1 cellular context compared by ENCODE assay signal in the genomic region with DNA sequence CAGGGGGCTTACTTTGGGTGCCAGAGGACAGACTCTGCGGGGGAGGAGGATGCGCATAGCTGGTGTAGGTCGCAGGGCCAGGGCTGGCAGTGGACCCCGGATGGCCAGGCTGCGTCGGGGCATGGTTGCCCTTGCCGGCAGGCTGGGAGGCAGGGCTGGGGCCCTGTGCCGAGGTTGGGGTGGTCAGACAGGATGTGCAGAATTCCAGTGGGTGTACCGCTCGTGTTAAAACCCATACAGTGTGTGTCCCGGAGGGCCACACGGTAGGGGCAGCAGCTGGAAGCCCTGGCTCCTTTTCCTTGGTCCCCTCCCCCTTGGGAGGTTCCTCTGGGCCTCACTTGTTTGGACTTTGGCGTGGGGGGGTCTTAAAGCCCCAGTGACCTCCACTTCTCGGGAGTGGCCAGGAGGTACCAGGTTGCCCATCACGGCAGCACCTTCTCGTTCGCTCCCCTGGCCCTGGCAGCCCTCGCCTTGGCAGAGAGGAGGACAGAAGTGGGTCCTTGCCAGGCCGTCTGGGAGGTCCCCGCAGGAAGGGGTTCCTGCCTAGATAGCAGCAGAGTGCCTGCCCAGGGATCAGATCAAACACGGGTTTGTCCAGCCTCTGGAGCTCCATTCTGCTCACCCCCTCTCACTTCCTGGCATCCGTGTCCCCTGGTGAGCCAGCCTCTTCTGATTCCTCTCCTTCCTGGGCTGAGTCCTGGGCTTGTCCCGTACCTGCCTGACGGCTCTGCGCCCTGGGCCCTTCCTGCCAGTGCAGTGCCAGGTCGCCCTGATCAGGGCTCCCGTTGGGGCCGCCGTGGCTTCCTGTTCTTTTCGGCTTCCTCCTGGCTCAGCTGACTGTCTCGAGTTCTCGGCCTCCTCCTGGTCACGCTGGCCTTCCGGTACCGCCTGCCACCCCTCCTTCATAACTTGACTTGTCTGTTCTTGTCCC.
TF ChIP-seq lines count a peak whose summit lies in the region.

No MANE protein-coding gene starts in this region.

TF ChIP-seq in HepG2, 621 proteins besides CTCF, POLR2A, EP300 and RAD21 (continued from another document and continues in another):
- TF ChIP-seq, protein P1, sequence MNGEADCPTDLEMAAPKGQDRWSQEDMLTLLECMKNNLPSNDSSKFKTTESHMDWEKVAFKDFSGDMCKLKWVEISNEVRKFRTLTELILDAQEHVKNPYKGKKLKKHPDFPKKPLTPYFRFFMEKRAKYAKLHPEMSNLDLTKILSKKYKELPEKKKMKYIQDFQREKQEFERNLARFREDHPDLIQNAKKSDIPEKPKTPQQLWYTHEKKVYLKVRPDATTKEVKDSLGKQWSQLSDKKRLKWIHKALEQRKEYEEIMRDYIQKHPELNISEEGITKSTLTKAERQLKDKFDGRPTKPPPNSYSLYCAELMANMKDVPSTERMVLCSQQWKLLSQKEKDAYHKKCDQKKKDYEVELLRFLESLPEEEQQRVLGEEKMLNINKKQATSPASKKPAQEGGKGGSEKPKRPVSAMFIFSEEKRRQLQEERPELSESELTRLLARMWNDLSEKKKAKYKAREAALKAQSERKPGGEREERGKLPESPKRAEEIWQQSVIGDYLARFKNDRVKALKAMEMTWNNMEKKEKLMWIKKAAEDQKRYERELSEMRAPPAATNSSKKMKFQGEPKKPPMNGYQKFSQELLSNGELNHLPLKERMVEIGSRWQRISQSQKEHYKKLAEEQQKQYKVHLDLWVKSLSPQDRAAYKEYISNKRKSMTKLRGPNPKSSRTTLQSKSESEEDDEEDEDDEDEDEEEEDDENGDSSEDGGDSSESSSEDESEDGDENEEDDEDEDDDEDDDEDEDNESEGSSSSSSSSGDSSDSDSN (CRISPR knock-in tag; IDR thresholded peaks at IDR 0.05), result 0 out of 2 replicates have a peak, but pooled peaks have one; percentile 28
- TF ChIP-seq, protein P2, sequence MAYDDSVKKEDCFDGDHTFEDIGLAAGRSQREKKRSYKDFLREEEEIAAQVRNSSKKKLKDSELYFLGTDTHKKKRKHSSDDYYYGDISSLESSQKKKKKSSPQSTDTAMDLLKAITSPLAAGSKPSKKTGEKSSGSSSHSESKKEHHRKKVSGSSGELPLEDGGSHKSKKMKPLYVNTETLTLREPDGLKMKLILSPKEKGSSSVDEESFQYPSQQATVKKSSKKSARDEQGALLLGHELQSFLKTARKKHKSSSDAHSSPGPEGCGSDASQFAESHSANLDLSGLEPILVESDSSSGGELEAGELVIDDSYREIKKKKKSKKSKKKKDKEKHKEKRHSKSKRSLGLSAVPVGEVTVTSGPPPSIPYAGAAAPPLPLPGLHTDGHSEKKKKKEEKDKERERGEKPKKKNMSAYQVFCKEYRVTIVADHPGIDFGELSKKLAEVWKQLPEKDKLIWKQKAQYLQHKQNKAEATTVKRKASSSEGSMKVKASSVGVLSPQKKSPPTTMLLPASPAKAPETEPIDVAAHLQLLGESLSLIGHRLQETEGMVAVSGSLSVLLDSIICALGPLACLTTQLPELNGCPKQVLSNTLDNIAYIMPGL (CRISPR knock-in tag; IDR thresholded peaks at IDR 0.05; ENCODE audit: borderline replicate concordance in 1 of 2, low read depth in 1 of 2), result 0 out of 4 replicates have a peak, but pooled peaks of 1 of the 2 experiments have one; percentile 35
- TF ChIP-seq, protein P3, sequence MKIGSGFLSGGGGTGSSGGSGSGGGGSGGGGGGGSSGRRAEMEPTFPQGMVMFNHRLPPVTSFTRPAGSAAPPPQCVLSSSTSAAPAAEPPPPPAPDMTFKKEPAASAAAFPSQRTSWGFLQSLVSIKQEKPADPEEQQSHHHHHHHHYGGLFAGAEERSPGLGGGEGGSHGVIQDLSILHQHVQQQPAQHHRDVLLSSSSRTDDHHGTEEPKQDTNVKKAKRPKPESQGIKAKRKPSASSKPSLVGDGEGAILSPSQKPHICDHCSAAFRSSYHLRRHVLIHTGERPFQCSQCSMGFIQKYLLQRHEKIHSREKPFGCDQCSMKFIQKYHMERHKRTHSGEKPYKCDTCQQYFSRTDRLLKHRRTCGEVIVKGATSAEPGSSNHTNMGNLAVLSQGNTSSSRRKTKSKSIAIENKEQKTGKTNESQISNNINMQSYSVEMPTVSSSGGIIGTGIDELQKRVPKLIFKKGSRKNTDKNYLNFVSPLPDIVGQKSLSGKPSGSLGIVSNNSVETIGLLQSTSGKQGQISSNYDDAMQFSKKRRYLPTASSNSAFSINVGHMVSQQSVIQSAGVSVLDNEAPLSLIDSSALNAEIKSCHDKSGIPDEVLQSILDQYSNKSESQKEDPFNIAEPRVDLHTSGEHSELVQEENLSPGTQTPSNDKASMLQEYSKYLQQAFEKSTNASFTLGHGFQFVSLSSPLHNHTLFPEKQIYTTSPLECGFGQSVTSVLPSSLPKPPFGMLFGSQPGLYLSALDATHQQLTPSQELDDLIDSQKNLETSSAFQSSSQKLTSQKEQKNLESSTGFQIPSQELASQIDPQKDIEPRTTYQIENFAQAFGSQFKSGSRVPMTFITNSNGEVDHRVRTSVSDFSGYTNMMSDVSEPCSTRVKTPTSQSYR (CRISPR knock-in tag; IDR thresholded peaks at IDR 0.05; ENCODE audit: borderline replicate concordance), result peak; percentile 71; the same call in 1 of the 2 replicates
- 0 out of 2 replicates have a peak, but pooled peaks have one; percentile 22 for TF ChIP-seq ZZZ3 (CRISPR knock-in tag; IDR thresholded peaks at IDR 0.05; ENCODE audit: borderline replicate concordance)
- peak; percentile 79; the same call in 1 of the 2 replicates for TF ChIP-seq ZNF543 (CRISPR knock-in tag; IDR thresholded peaks at IDR 0.05)
- no peak for TF ChIP-seq HNRNPH1 (optimal IDR thresholded peaks at IDR 0.05; ENCODE audit: low read depth, low read length)
- TF ChIP-seq, protein P4, sequence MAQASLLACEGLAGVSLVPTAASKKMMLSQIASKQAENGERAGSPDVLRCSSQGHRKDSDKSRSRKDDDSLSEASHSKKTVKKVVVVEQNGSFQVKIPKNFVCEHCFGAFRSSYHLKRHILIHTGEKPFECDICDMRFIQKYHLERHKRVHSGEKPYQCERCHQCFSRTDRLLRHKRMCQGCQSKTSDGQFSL (CRISPR knock-in tag; IDR thresholded peaks at IDR 0.05), result peak; percentile 100
- TF ChIP-seq, protein P5, sequence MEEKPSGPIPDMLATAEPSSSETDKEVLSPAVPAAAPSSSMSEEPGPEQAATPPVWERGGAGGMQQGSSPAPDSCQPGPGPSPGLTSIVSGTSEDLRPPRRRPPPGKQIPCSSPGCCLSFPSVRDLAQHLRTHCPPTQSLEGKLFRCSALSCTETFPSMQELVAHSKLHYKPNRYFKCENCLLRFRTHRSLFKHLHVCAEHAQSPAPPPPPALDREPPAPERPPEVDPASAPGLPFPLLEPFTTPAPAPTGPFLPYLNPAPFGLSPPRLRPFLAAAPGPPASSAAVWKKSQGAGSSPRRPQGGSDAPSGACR (CRISPR knock-in tag; IDR thresholded peaks at IDR 0.05), result peak; percentile 86
- TF ChIP-seq XRCC5 (optimal IDR thresholded peaks at IDR 0.05; ENCODE audit: low read length), result peak; percentile 37
- TF ChIP-seq, protein P6, sequence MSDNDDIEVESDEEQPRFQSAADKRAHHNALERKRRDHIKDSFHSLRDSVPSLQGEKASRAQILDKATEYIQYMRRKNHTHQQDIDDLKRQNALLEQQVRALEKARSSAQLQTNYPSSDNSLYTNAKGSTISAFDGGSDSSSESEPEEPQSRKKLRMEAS (IDR thresholded peaks at IDR 0.05), result peak; percentile 14; the same call in 1 of the 2 replicates
- TF ChIP-seq, protein P7, sequence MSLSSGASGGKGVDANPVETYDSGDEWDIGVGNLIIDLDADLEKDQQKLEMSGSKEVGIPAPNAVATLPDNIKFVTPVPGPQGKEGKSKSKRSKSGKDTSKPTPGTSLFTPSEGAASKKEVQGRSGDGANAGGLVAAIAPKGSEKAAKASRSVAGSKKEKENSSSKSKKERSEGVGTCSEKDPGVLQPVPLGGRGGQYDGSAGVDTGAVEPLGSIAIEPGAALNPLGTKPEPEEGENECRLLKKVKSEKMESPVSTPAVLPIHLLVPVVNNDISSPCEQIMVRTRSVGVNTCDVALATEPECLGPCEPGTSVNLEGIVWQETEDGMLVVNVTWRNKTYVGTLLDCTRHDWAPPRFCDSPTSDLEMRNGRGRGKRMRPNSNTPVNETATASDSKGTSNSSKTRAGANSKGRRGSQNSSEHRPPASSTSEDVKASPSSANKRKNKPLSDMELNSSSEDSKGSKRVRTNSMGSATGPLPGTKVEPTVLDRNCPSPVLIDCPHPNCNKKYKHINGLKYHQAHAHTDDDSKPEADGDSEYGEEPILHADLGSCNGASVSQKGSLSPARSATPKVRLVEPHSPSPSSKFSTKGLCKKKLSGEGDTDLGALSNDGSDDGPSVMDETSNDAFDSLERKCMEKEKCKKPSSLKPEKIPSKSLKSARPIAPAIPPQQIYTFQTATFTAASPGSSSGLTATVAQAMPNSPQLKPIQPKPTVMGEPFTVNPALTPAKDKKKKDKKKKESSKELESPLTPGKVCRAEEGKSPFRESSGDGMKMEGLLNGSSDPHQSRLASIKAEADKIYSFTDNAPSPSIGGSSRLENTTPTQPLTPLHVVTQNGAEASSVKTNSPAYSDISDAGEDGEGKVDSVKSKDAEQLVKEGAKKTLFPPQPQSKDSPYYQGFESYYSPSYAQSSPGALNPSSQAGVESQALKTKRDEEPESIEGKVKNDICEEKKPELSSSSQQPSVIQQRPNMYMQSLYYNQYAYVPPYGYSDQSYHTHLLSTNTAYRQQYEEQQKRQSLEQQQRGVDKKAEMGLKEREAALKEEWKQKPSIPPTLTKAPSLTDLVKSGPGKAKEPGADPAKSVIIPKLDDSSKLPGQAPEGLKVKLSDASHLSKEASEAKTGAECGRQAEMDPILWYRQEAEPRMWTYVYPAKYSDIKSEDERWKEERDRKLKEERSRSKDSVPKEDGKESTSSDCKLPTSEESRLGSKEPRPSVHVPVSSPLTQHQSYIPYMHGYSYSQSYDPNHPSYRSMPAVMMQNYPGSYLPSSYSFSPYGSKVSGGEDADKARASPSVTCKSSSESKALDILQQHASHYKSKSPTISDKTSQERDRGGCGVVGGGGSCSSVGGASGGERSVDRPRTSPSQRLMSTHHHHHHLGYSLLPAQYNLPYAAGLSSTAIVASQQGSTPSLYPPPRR (CRISPR knock-in tag; IDR thresholded peaks at IDR 0.05; ENCODE audit: borderline replicate concordance), result 0 out of 2 replicates have a peak, but pooled peaks have one; percentile 20
- no peak for TF ChIP-seq ESRRA (CRISPR knock-in tag; IDR thresholded peaks at IDR 0.05; ENCODE audit: low read depth)
- TF ChIP-seq PHF8 (CRISPR knock-in tag; IDR thresholded peaks at IDR 0.05), result no peak
- TF ChIP-seq, protein P8, sequence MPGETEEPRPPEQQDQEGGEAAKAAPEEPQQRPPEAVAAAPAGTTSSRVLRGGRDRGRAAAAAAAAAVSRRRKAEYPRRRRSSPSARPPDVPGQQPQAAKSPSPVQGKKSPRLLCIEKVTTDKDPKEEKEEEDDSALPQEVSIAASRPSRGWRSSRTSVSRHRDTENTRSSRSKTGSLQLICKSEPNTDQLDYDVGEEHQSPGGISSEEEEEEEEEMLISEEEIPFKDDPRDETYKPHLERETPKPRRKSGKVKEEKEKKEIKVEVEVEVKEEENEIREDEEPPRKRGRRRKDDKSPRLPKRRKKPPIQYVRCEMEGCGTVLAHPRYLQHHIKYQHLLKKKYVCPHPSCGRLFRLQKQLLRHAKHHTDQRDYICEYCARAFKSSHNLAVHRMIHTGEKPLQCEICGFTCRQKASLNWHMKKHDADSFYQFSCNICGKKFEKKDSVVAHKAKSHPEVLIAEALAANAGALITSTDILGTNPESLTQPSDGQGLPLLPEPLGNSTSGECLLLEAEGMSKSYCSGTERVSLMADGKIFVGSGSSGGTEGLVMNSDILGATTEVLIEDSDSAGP (CRISPR knock-in tag; IDR thresholded peaks at IDR 0.05; ENCODE audit: borderline replicate concordance), result peak; percentile 100
- TF ChIP-seq MED1 (CRISPR knock-in tag; IDR thresholded peaks at IDR 0.05), result peak; percentile 51; the same call in 1 of the 2 replicates
- 0 out of 2 replicates have a peak, but pooled peaks have one; percentile 12 for TF ChIP-seq ZNF772 (CRISPR knock-in tag; IDR thresholded peaks at IDR 0.05)
- 0 out of 2 replicates have a peak, but pooled peaks have one; percentile 47 for TF ChIP-seq MTA1 (CRISPR knock-in tag; IDR thresholded peaks at IDR 0.05; ENCODE audit: borderline replicate concordance)
- TF ChIP-seq, protein P9, sequence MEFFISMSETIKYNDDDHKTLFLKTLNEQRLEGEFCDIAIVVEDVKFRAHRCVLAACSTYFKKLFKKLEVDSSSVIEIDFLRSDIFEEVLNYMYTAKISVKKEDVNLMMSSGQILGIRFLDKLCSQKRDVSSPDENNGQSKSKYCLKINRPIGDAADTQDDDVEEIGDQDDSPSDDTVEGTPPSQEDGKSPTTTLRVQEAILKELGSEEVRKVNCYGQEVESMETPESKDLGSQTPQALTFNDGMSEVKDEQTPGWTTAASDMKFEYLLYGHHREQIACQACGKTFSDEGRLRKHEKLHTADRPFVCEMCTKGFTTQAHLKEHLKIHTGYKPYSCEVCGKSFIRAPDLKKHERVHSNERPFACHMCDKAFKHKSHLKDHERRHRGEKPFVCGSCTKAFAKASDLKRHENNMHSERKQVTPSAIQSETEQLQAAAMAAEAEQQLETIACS (CRISPR knock-in tag; IDR thresholded peaks at IDR 0.05), result no peak
- 0 out of 2 replicates have a peak, but pooled peaks have one; percentile 22 for TF ChIP-seq ZFP41 (CRISPR knock-in tag; IDR thresholded peaks at IDR 0.05; ENCODE audit: borderline replicate concordance)
- 0 out of 2 replicates have a peak, but pooled peaks have one; percentile 29 for TF ChIP-seq DPF2 (CRISPR knock-in tag; IDR thresholded peaks at IDR 0.05; ENCODE audit: borderline replicate concordance, low read depth)
- TF ChIP-seq, protein P10, sequence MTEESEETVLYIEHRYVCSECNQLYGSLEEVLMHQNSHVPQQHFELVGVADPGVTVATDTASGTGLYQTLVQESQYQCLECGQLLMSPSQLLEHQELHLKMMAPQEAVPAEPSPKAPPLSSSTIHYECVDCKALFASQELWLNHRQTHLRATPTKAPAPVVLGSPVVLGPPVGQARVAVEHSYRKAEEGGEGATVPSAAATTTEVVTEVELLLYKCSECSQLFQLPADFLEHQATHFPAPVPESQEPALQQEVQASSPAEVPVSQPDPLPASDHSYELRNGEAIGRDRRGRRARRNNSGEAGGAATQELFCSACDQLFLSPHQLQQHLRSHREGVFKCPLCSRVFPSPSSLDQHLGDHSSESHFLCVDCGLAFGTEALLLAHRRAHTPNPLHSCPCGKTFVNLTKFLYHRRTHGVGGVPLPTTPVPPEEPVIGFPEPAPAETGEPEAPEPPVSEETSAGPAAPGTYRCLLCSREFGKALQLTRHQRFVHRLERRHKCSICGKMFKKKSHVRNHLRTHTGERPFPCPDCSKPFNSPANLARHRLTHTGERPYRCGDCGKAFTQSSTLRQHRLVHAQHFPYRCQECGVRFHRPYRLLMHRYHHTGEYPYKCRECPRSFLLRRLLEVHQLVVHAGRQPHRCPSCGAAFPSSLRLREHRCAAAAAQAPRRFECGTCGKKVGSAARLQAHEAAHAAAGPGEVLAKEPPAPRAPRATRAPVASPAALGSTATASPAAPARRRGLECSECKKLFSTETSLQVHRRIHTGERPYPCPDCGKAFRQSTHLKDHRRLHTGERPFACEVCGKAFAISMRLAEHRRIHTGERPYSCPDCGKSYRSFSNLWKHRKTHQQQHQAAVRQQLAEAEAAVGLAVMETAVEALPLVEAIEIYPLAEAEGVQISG (CRISPR knock-in tag; IDR thresholded peaks at IDR 0.05), result peak; percentile 56
- 0 out of 2 replicates have a peak, but pooled peaks have one; percentile 55 for TF ChIP-seq ZNF724P (CRISPR knock-in tag; IDR thresholded peaks at IDR 0.05; ENCODE audit: borderline replicate concordance)
